19 cellular contexts compared by ENCODE assay signal in the genomic region with DNA sequence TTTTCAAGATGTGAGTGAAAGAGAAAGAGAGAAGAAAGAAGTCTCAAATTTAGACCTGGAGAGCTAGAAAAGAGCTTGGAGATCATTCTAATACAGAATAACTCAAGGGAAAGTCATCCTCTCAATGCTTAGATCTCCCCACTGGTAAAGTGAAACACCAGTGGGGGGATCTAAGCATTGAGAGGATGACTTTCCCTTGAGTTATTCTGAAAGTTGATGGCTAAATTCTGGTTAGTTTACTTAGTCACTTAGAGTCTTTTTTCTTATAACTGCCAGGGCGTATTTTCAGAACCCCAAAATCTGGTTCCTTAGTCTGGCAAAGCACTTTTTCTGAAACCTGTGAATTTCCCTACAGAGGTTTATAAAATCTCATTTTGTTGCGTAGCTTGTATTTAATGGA.
DNase-seq lines count a peak whose midpoint lies in the region; ATAC-seq and TF ChIP-seq lines count a peak whose summit lies in the region.
"Had no signal": no experiment of that assay in that cellular context is flagged by ENCODE, and none has a peak within 500 bp of the region (broad histone marks: within the 10 kb centered on the region; RNA-seq: fewer than 3 reads in every experiment).

No MANE protein-coding gene starts in this region.

- peak overlapping the region; percentile 67 for H3K27ac Mint-ChIP-seq in stimulated activated naive B cell treated with anti-CD40 and anti-IgM and Interleukin-4, amounts not matched to agents 10 μg/mL and 1 μg/mL and 100 μg/mL, for 72 hours

- H3K36me3 ChIP-seq in OCI-LY3 (replicated peaks; ENCODE audit: low read depth, low read length), result peaks cover 30% of the 10 kb centered on the region
- H3K36me3 ChIP-seq: MG63 had no signal

- peaks cover 2 to 35% of the 10 kb centered on the region in 2 donors for H3K36me3 Mint-ChIP-seq in stimulated activated naive B cell treated with anti-CD40 and anti-IgM and Interleukin-4, amounts not matched to agents 10 μg/mL and 1 μg/mL and 100 μg/mL, for 72 hours

- DNase-seq in stimulated activated naive B cell treated with anti-CD40 and anti-IgM and Interleukin-4, amounts not matched to agents 10 μg/mL and 1 μg/mL and 100 μg/mL, for 72 hours, result no peak
- DNase-seq in NCI-H82 treated with DMSO at 0.1 percent for 48 hours (lab: John Stamatoyannopoulos, UW; ENCODE audit: unreplicated experiment), result no peak
- no peak for DNase-seq in cerebellum (ENCODE audit: low spot score)
- DNase-seq in activated T-cell treated with anti-CD3 and anti-CD28 coated beads, Interleukin-2, amount 50 U/mL, for 48 hours, result no peak
- DNase-seq: ACHN, DMS 273 treated with DMSO at 0.1 percent for 48 hours, GOT3, KG1, MG63, NCI-H1092 treated with DMSO at 0.1 percent for 48 hours, NCI-H187, NCI-H69, T-helper 1 cell had no signal

- H4K20me1 ChIP-seq in OCI-LY3 (ENCODE audit: insufficient read depth, low read length), result no peaks in the 10 kb centered on the region

- H3K4me2 ChIP-seq in OCI-LY3 (ENCODE audit: low read length), result peak overlapping the region; percentile 90

- no peak overlapping the region for H2AFZ ChIP-seq in OCI-LY3 (ENCODE audit: low read depth, low read length)

- H3K4me1 ChIP-seq in OCI-LY3 (ENCODE audit: low read length), result peaks cover 82% of the 10 kb centered on the region

- H3K9me3 Mint-ChIP-seq in stimulated activated naive B cell treated with anti-CD40 and anti-IgM and Interleukin-4, amounts not matched to agents 10 μg/mL and 1 μg/mL and 100 μg/mL, for 72 hours, result no peaks in the 10 kb centered on the region

- peak overlapping the region in 1 of 2 donors; percentile 44 for H3K4me3 Mint-ChIP-seq in stimulated activated naive B cell treated with anti-CD40 and anti-IgM and Interleukin-4, amounts not matched to agents 10 μg/mL and 1 μg/mL and 100 μg/mL, for 72 hours

- no peaks in the 10 kb centered on the region for H3K9me3 ChIP-seq in OCI-LY3 (ENCODE audit: insufficient read depth, low read length)
- H3K9me3 ChIP-seq: MG63 had no signal

- H3K4me1 Mint-ChIP-seq in stimulated activated naive B cell treated with anti-CD40 and anti-IgM and Interleukin-4, amounts not matched to agents 10 μg/mL and 1 μg/mL and 100 μg/mL, for 72 hours, result peaks cover 47 to 52% of the 10 kb centered on the region in 2 donors

- ATAC-seq in GM19395 (IDR thresholded peaks at IDR 0.05; ENCODE audit: unreplicated experiment), result peak; percentile 49
- peak; percentile 77 for ATAC-seq in HG02870 (IDR thresholded peaks at IDR 0.05; ENCODE audit: unreplicated experiment)
- peak; percentile 59 to 79 for ATAC-seq in stimulated activated naive B cell treated with anti-CD40 and anti-IgM and Interleukin-4, amounts not matched to agents 10 μg/mL and 1 μg/mL and 100 μg/mL, for 72 hours (replicated peaks)
- ATAC-seq: Panc1, Right ventricle myocardium inferior had no signal

- peak overlapping the region; percentile 60 for H3K4me3 ChIP-seq in OCI-LY3 (ENCODE audit: low read length)
- H3K4me3 ChIP-seq: MG63 had no signal

- H3K79me2 ChIP-seq in OCI-LY3 (ENCODE audit: low read length), result peaks cover 74% of the 10 kb centered on the region

- no peaks in the 10 kb centered on the region for H3K27me3 ChIP-seq in OCI-LY3 (ENCODE audit: low read depth, low read length)
- H3K27me3 ChIP-seq: MG63 had no signal

- peak overlapping the region; percentile 68 for H3K9ac ChIP-seq in OCI-LY3 (ENCODE audit: low read length)

- H3K27me3 Mint-ChIP-seq in stimulated activated naive B cell treated with anti-CD40 and anti-IgM and Interleukin-4, amounts not matched to agents 10 μg/mL and 1 μg/mL and 100 μg/mL, for 72 hours, result no peaks in the 10 kb centered on the region

- TF ChIP-seq CTCF in OCI-LY3 (IDR thresholded peaks at IDR 0.05; ENCODE audit: low read depth, low read length), result no peak

- peak overlapping the region; percentile 87 for H3K27ac ChIP-seq in OCI-LY3 (ENCODE audit: low read length)
- H3K27ac ChIP-seq: SK-N-MC had no signal
